27 cellular contexts compared by ENCODE assay signal in the genomic region with DNA sequence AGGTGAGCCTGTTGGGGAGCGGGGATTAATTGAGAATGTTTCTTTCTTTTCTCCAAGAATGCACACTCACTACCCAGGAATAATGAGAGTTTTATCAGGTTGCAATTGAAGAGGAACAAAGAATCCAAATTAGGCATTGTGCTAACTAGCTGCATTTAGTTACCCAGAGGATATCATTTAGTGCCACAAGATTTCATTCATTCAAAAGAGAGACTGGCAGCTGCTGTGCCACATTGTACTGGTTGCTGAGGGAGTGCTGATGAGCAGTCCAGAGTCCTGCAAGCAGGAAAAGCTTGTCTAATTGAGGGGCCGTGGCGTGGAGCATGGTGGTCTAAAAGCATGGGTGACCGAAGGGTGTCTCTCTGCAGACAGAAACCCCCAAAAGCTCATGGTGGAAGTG.
"Had no signal": no experiment of that assay in that cellular context is flagged by ENCODE, and none has a peak within 500 bp of the region (broad histone marks: within the 10 kb centered on the region; RNA-seq: fewer than 3 reads in every experiment).

No MANE protein-coding gene starts in this region.

- H3K27ac ChIP-seq: neutrophil, pancreas, prostate gland, right atrium auricular region, right lobe of liver, sigmoid colon, spleen, stomach, thoracic aorta, thyroid gland, tibial nerve, vagina had no signal

- H3K4me1 Mint-ChIP-seq: stimulated activated naive B cell treated with anti-CD40 and anti-IgM and Interleukin-4, amounts not matched to agents 10 μg/mL and 1 μg/mL and 100 μg/mL, for 72 hours had no signal

- H3K4me3 Mint-ChIP-seq: naive thymus-derived CD4-positive, alpha-beta T cell; natural killer cell; nephron; stimulated activated effector memory CD8-positive, alpha-beta T cell treated with anti-CD3 and anti-CD28 coated beads, Interleukin-12 subunit alpha, Interleukin-12 subunit beta, amount 100 ng/mL, for 72 hours; stimulated activated naive B cell treated with anti-CD40 and anti-IgM and Interleukin-4, amounts not matched to agents 10 μg/mL and 1 μg/mL and 100 μg/mL, for 72 hours; stimulated activated naive CD8-positive, alpha-beta T cell treated with anti-CD3 and anti-CD28 coated beads, Interleukin-15, Interleukin-2, amounts not matched to agents 100 ng/mL and 50 ng/mL, for 24 hours had no signal

- ATAC-seq: naive thymus-derived CD4-positive, alpha-beta T cell; natural killer cell; pancreas; right lobe of liver; stimulated activated effector memory CD8-positive, alpha-beta T cell treated with anti-CD3 and anti-CD28 coated beads, Interleukin-12 subunit alpha, Interleukin-12 subunit beta, amount 100 ng/mL, for 72 hours; stimulated activated naive B cell treated with anti-CD40 and anti-IgM and Interleukin-4, amounts not matched to agents 10 μg/mL and 1 μg/mL and 100 μg/mL, for 72 hours had no signal

- H3K4me3 ChIP-seq: pancreas, prostate gland, right atrium auricular region, right lobe of liver, sigmoid colon, spleen, stomach, thoracic aorta, thyroid gland, tibial nerve, upper lobe of left lung, vagina had no signal

- H3K9me3 Mint-ChIP-seq: natural killer cell; nephron; stimulated activated effector memory CD8-positive, alpha-beta T cell treated with anti-CD3 and anti-CD28 coated beads, Interleukin-12 subunit alpha, Interleukin-12 subunit beta, amount 100 ng/mL, for 72 hours; stimulated activated naive CD8-positive, alpha-beta T cell treated with anti-CD3 and anti-CD28 coated beads, Interleukin-15, Interleukin-2, amounts not matched to agents 100 ng/mL and 50 ng/mL, for 24 hours had no signal

- H3K36me3 Mint-ChIP-seq: naive thymus-derived CD4-positive, alpha-beta T cell; natural killer cell; stimulated activated effector memory CD8-positive, alpha-beta T cell treated with anti-CD3 and anti-CD28 coated beads, Interleukin-12 subunit alpha, Interleukin-12 subunit beta, amount 100 ng/mL, for 72 hours; stimulated activated naive B cell treated with anti-CD40 and anti-IgM and Interleukin-4, amounts not matched to agents 10 μg/mL and 1 μg/mL and 100 μg/mL, for 72 hours had no signal

- H3K27me3 ChIP-seq: pancreas, right atrium auricular region, right lobe of liver, sigmoid colon, spleen, thyroid gland, tibial nerve, upper lobe of left lung, vagina had no signal

- H3K4me1 ChIP-seq: prostate gland had no signal

- H3K27ac Mint-ChIP-seq: naive thymus-derived CD4-positive, alpha-beta T cell; natural killer cell; nephron; stimulated activated effector memory CD8-positive, alpha-beta T cell treated with anti-CD3 and anti-CD28 coated beads, Interleukin-12 subunit alpha, Interleukin-12 subunit beta, amount 100 ng/mL, for 72 hours; stimulated activated naive B cell treated with anti-CD40 and anti-IgM and Interleukin-4, amounts not matched to agents 10 μg/mL and 1 μg/mL and 100 μg/mL, for 72 hours; stimulated activated naive CD8-positive, alpha-beta T cell treated with anti-CD3 and anti-CD28 coated beads, Interleukin-15, Interleukin-2, amounts not matched to agents 100 ng/mL and 50 ng/mL, for 24 hours had no signal

- H3K36me3 ChIP-seq: neutrophil, pancreas, prostate gland, right atrium auricular region, right lobe of liver, sigmoid colon, spleen, stomach, thoracic aorta, thyroid gland, tibial nerve, upper lobe of left lung, vagina had no signal

- H3K27me3 Mint-ChIP-seq: stimulated activated naive B cell treated with anti-CD40 and anti-IgM and Interleukin-4, amounts not matched to agents 10 μg/mL and 1 μg/mL and 100 μg/mL, for 72 hours; stimulated activated naive CD8-positive, alpha-beta T cell treated with anti-CD3 and anti-CD28 coated beads, Interleukin-15, Interleukin-2, amounts not matched to agents 100 ng/mL and 50 ng/mL, for 24 hours had no signal

- DNase-seq: naive thymus-derived CD4-positive, alpha-beta T cell; natural killer cell; nucleus accumbens; pancreas; retina; right lobe of liver; sigmoid colon; spleen; stimulated activated CD4-positive, alpha-beta T cell treated with anti-CD3 and anti-CD28 coated beads, Interleukin-12 subunit alpha, Interleukin-12 subunit beta, amount 100 ng/mL, for 4 hours; stimulated activated CD4-positive, alpha-beta T cell treated with anti-CD3 and anti-CD28 coated beads, Interleukin-2, amount 100 ng/mL, for 24 hours; stimulated activated CD4-positive, alpha-beta T cell treated with anti-CD3 and anti-CD28 coated beads, Interleukin-2, amount 100 ng/mL, for 48 hours; stimulated activated CD4-positive, alpha-beta T cell treated with anti-CD3 and anti-CD28 coated beads, Interleukin-4, amount 100 ng/mL, for 24 hours; stimulated activated naive B cell treated with anti-CD40 and anti-IgM and Interleukin-4, amounts not matched to agents 10 μg/mL and 1 μg/mL and 100 μg/mL, for 72 hours; stimulated activated naive CD4-positive, alpha-beta T cell treated with Interleukin-2 at 50 U/mL for 16 hours; stomach; thyroid gland; trophoblast cell; upper lobe of left lung had no signal

- H3K9me3 ChIP-seq: neutrophil, pancreas, prostate gland, right atrium auricular region, right lobe of liver, sigmoid colon, spleen, stomach, thoracic aorta, thyroid gland, tibial nerve, upper lobe of left lung, vagina had no signal
